ENCODE assay signal across 29 cellular contexts in the genomic region with DNA sequence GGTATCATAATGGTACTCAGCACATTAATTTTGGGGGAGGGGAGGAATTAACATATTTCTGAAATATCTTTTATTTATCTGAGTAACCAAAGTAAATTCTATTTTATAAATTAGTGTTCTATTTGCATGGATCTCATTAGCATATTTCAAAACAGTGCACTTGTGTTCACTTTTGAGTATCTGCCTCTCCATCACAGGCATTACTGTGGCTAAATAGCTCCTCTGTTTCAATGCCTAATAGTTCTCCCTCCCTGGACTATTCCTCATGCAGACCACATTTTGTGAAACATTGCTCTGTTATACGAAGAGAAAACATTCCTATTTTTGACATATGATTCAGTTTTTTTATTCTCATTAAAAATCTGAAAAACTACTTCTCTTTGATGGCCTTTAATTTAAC.
"Had no signal": no experiment of that assay in that cellular context is flagged by ENCODE, and none has a peak within 500 bp of the region (broad histone marks: within the 10 kb centered on the region; RNA-seq: fewer than 3 reads in every experiment).

No MANE protein-coding gene starts in this region.

- H3K27me3 ChIP-seq: ascending aorta, breast epithelium, esophagus squamous epithelium, gastrocnemius medialis had no signal

- H3K4me1 Mint-ChIP-seq: activated CD4-positive, alpha-beta T cell treated with anti-CD3 and anti-CD28 coated beads for 36 hours; activated CD4-positive, alpha-beta T cell treated with anti-CD3 and anti-CD28 coated beads, Interleukin-2, amount 10 ng/mL, durations not matched to agents 24 days and 14 days; activated CD8-positive, alpha-beta memory T cell treated with anti-CD3 and anti-CD28 coated beads, Interleukin-2, amount 10 ng/mL, durations not matched to agents 7 days and 5 days; activated naive CD4-positive, alpha-beta T cell treated with anti-CD3 and anti-CD28 coated beads, Interleukin-2, amount 10 ng/mL, durations not matched to agents 7 days and 5 days; activated naive CD8-positive, alpha-beta T cell treated with anti-CD3 and anti-CD28 coated beads, Interleukin-2, amount 10 ng/mL, durations not matched to agents 7 days and 5 days; central memory CD8-positive, alpha-beta T cell; T-helper 17 cell had no signal

- DNase-seq: activated CD4-positive, alpha-beta memory T cell treated with anti-CD3 and anti-CD28 coated beads for 36 hours; activated CD4-positive, alpha-beta T cell treated with anti-CD3 and anti-CD28 coated beads for 36 hours; activated CD4-positive, alpha-beta T cell treated with anti-CD3 and anti-CD28 coated beads, Interleukin-2, amount 10 ng/mL, durations not matched to agents 24 days and 14 days; activated CD4-positive, CD25-positive, alpha-beta regulatory T cell; activated CD4-positive, CD25-positive, alpha-beta regulatory T cell treated with anti-CD3 and anti-CD28 coated beads, Interleukin-2, amount 50 U/mL, for 72 hours; activated CD8-positive, alpha-beta memory T cell treated with anti-CD3 and anti-CD28 coated beads, Interleukin-2, amount 10 ng/mL, durations not matched to agents 7 days and 5 days; activated CD8-positive, alpha-beta memory T cell treated with anti-CD3 and anti-CD28 coated beads, Interleukin-2, amount 50 U/mL, for 4 hours; activated CD8-positive, alpha-beta T cell treated with anti-CD3 and anti-CD28 coated beads, Interleukin-2, amount 10 ng/mL, durations not matched to agents 7 days and 5 days; activated gamma-delta T cell; activated naive CD4-positive, alpha-beta T cell; activated naive CD4-positive, alpha-beta T cell treated with anti-CD3 and anti-CD28 coated beads, Interleukin-2, amount 10 ng/mL, durations not matched to agents 7 days and 5 days; activated naive CD8-positive, alpha-beta T cell treated with anti-CD3 and anti-CD28 coated beads, Interleukin-2, amount 10 ng/mL, durations not matched to agents 7 days and 5 days; activated T-cell treated with anti-CD3 and anti-CD28 coated beads, Interleukin-2, amount 50 U/mL, for 1 hour; activated T-cell treated with anti-CD3 and anti-CD28 coated beads, Interleukin-2, amount 50 U/mL, for 72 hours; cortex of kidney; dermis blood vessel endothelial cell; effector CD4-positive, alpha-beta T cell; esophagus squamous epithelium; gastrocnemius medialis; T-helper 1 cell; T-helper 17 cell had no signal

- H3K9me3 Mint-ChIP-seq: activated CD4-positive, alpha-beta T cell treated with anti-CD3 and anti-CD28 coated beads, Interleukin-2, amount 10 ng/mL, durations not matched to agents 24 days and 14 days; activated naive CD4-positive, alpha-beta T cell treated with anti-CD3 and anti-CD28 coated beads, Interleukin-2, amount 10 ng/mL, durations not matched to agents 7 days and 5 days; activated naive CD8-positive, alpha-beta T cell treated with anti-CD3 and anti-CD28 coated beads, Interleukin-2, amount 10 ng/mL, durations not matched to agents 7 days and 5 days; T-helper 2 cell treated with Interferon-gamma antibody and Interleukin-4, amounts not matched to agents 5 μg/mL and 100 μg/mL, for 36 hours had no signal

- H3K4me3 Mint-ChIP-seq: activated CD4-positive, alpha-beta memory T cell treated with anti-CD3 and anti-CD28 coated beads for 36 hours; activated CD4-positive, alpha-beta T cell treated with anti-CD3 and anti-CD28 coated beads for 36 hours; activated CD4-positive, alpha-beta T cell treated with anti-CD3 and anti-CD28 coated beads, Interleukin-2, amount 10 ng/mL, durations not matched to agents 24 days and 14 days; activated CD8-positive, alpha-beta memory T cell treated with anti-CD3 and anti-CD28 coated beads, Interleukin-2, amount 10 ng/mL, durations not matched to agents 7 days and 5 days; activated CD8-positive, alpha-beta T cell treated with anti-CD3 and anti-CD28 coated beads, Interleukin-2, amount 10 ng/mL, durations not matched to agents 7 days and 5 days; activated naive CD4-positive, alpha-beta T cell treated with anti-CD3 and anti-CD28 coated beads, Interleukin-2, amount 10 ng/mL, durations not matched to agents 7 days and 5 days; activated naive CD8-positive, alpha-beta T cell treated with anti-CD3 and anti-CD28 coated beads, Interleukin-2, amount 10 ng/mL, durations not matched to agents 7 days and 5 days; activated T-cell treated with anti-CD3 and anti-CD28 coated beads, Interleukin-2, amount 50 U/mL, for 72 hours; central memory CD8-positive, alpha-beta T cell; T-helper 17 cell; T-helper 2 cell treated with Interferon-gamma antibody and Interleukin-4, amounts not matched to agents 5 μg/mL and 100 μg/mL, for 36 hours had no signal

- H3K36me3 Mint-ChIP-seq: activated CD4-positive, alpha-beta memory T cell treated with anti-CD3 and anti-CD28 coated beads for 36 hours; activated CD8-positive, alpha-beta memory T cell treated with anti-CD3 and anti-CD28 coated beads, Interleukin-2, amount 10 ng/mL, durations not matched to agents 7 days and 5 days; activated naive CD4-positive, alpha-beta T cell treated with anti-CD3 and anti-CD28 coated beads, Interleukin-2, amount 10 ng/mL, durations not matched to agents 7 days and 5 days; activated naive CD4-positive, alpha-beta T cell treated with anti-CD3 and anti-CD28 coated beads, Interleukin-2, amount 50 U/mL, for 72 hours; activated naive CD8-positive, alpha-beta T cell treated with anti-CD3 and anti-CD28 coated beads, Interleukin-2, amount 10 ng/mL, durations not matched to agents 7 days and 5 days; brain had no signal

- H3K27ac Mint-ChIP-seq: activated CD4-positive, alpha-beta memory T cell treated with anti-CD3 and anti-CD28 coated beads for 36 hours; activated CD4-positive, alpha-beta T cell treated with anti-CD3 and anti-CD28 coated beads for 36 hours; activated CD4-positive, alpha-beta T cell treated with anti-CD3 and anti-CD28 coated beads, Interleukin-2, amount 10 ng/mL, durations not matched to agents 24 days and 14 days; activated CD8-positive, alpha-beta memory T cell treated with anti-CD3 and anti-CD28 coated beads, Interleukin-2, amount 10 ng/mL, durations not matched to agents 7 days and 5 days; activated CD8-positive, alpha-beta T cell treated with anti-CD3 and anti-CD28 coated beads, Interleukin-2, amount 10 ng/mL, durations not matched to agents 7 days and 5 days; activated naive CD4-positive, alpha-beta T cell treated with anti-CD3 and anti-CD28 coated beads, Interleukin-2, amount 10 ng/mL, durations not matched to agents 7 days and 5 days; activated naive CD4-positive, alpha-beta T cell treated with anti-CD3 and anti-CD28 coated beads, Interleukin-2, amount 50 U/mL, for 72 hours; activated naive CD8-positive, alpha-beta T cell treated with anti-CD3 and anti-CD28 coated beads, Interleukin-2, amount 10 ng/mL, durations not matched to agents 7 days and 5 days; activated T-cell treated with anti-CD3 and anti-CD28 coated beads, Interleukin-2, amount 50 U/mL, for 72 hours; T-helper 17 cell; T-helper 2 cell treated with Interferon-gamma antibody and Interleukin-4, amounts not matched to agents 5 μg/mL and 100 μg/mL, for 36 hours had no signal

- H3K4me3 ChIP-seq: ascending aorta, breast epithelium, cardiac muscle cell, esophagus squamous epithelium, gastrocnemius medialis had no signal

- H3K27ac ChIP-seq: ascending aorta, breast epithelium, cardiac muscle cell, epithelial cell of prostate, esophagus squamous epithelium, gastrocnemius medialis had no signal

- H3K9me3 ChIP-seq: ascending aorta, breast epithelium, esophagus squamous epithelium, gastrocnemius medialis had no signal

- ATAC-seq: activated CD4-positive, alpha-beta T cell treated with anti-CD3 and anti-CD28 coated beads for 36 hours; activated CD8-positive, alpha-beta memory T cell treated with anti-CD3 and anti-CD28 coated beads, Interleukin-2, amount 10 ng/mL, durations not matched to agents 7 days and 5 days; activated CD8-positive, alpha-beta T cell treated with anti-CD3 and anti-CD28 coated beads, Interleukin-2, amount 10 ng/mL, durations not matched to agents 7 days and 5 days; activated naive CD4-positive, alpha-beta T cell treated with anti-CD3 and anti-CD28 coated beads, Interleukin-2, amount 50 U/mL, for 72 hours; activated T-cell treated with anti-CD3 and anti-CD28 coated beads, Interleukin-2, amount 50 U/mL, for 72 hours; gastrocnemius medialis; T-helper 17 cell had no signal

- H3K4me1 ChIP-seq: ascending aorta, breast epithelium, esophagus squamous epithelium, gastrocnemius medialis had no signal

- H3K27me3 Mint-ChIP-seq: activated CD4-positive, alpha-beta memory T cell treated with anti-CD3 and anti-CD28 coated beads for 36 hours; activated CD4-positive, alpha-beta T cell treated with anti-CD3 and anti-CD28 coated beads for 36 hours; activated CD4-positive, alpha-beta T cell treated with anti-CD3 and anti-CD28 coated beads, Interleukin-2, amount 10 ng/mL, durations not matched to agents 24 days and 14 days; activated CD8-positive, alpha-beta memory T cell treated with anti-CD3 and anti-CD28 coated beads, Interleukin-2, amount 10 ng/mL, durations not matched to agents 7 days and 5 days; activated naive CD4-positive, alpha-beta T cell treated with anti-CD3 and anti-CD28 coated beads, Interleukin-2, amount 10 ng/mL, durations not matched to agents 7 days and 5 days; activated naive CD8-positive, alpha-beta T cell treated with anti-CD3 and anti-CD28 coated beads, Interleukin-2, amount 10 ng/mL, durations not matched to agents 7 days and 5 days; brain; central memory CD8-positive, alpha-beta T cell; T-helper 17 cell had no signal

- H3K36me3 ChIP-seq: ascending aorta, breast epithelium, cardiac muscle cell, esophagus squamous epithelium, gastrocnemius medialis had no signal
